Comparison of ENCODE assay signal across 1 cellular context in genomic region chr5:88952344-88952743, GRCh38.
TF ChIP-seq lines count a peak whose summit lies in the region.

No MANE protein-coding gene starts in this region.

TF ChIP-seq in GM23338, 12 proteins besides CTCF, POLR2A, EP300 and RAD21 (continued from another document):
- TF ChIP-seq ZNF462 (CRISPR knock-in tag; IDR thresholded peaks at IDR 0.05), result no peak
- TF ChIP-seq JUNB (IDR thresholded peaks at IDR 0.05; ENCODE audit: unreplicated experiment), result no peak
